18 cellular contexts compared by ENCODE assay signal in genomic region chr9:81666123-81666522, GRCh38. TPM values are rescaled to one million over a fixed set of nuclear protein-coding genes. Genes with fewer than 3 reads are reported as not detected.
DNase-seq lines count a peak whose midpoint lies in the region; ATAC-seq and TF ChIP-seq lines count a peak whose summit lies in the region.
"Had no signal": no experiment of that assay in that cellular context is flagged by ENCODE, and none has a peak within 500 bp of the region (broad histone marks: within the 10 kb centered on the region; RNA-seq: fewer than 3 reads in every experiment).

No MANE protein-coding gene starts in this region.

- H3K4me3 Mint-ChIP-seq in MCF 10A (ENCODE audit: unreplicated experiment) (no peak overlapping the region), endodermal cell (peak overlapping the region; percentile 2)
- H3K4me3 Mint-ChIP-seq: CD4-positive, alpha-beta memory T cell had no signal

- H3K9ac ChIP-seq in endodermal cell (ENCODE audit: extremely low read depth, low read length, poor library complexity, severe bottlenecking): no peak overlapping the region

- H3K4me1 Mint-ChIP-seq in MCF 10A (ENCODE audit: insufficient read depth, unreplicated experiment) (peaks cover 5% of the 10 kb centered on the region), endodermal cell (peaks cover 44% of the 10 kb centered on the region)
- H3K4me1 Mint-ChIP-seq: CD4-positive, alpha-beta memory T cell had no signal

- H3K27me3 Mint-ChIP-seq in MCF 10A (ENCODE audit: insufficient read depth, unreplicated experiment) (no peaks in the 10 kb centered on the region), endodermal cell (ENCODE audit: insufficient read depth) (no peaks in the 10 kb centered on the region)
- H3K27me3 Mint-ChIP-seq: CD4-positive, alpha-beta memory T cell had no signal

- no peaks in the 10 kb centered on the region for H3K27me3 ChIP-seq in breast epithelium
- H3K27me3 ChIP-seq in endodermal cell (ENCODE audit: control insufficient read depth, insufficient read depth, low read length, poor library complexity, severe bottlenecking): no peaks in the 10 kb centered on the region
- H3K27me3 ChIP-seq in thyroid gland: no peaks in the 10 kb centered on the region
- H3K27me3 ChIP-seq: upper lobe of right lung had no signal

- WGBS in endodermal cell (ENCODE audit: insufficient coverage in 1 of 2, insufficient read length in 1 of 2), 2 experiments: 93 to 100% methylated on average over 2 to 4 of the region's 4 CpGs
- WGBS in mesodermal cell (ENCODE audit: insufficient coverage in 2 of 2), 2 experiments: 90% methylated on average over 4 of the region's 4 CpGs; no CpG with 5 or more reads in 1 of the 2 experiments
- WGBS in thyroid gland, 2 donors: 92 to 97% methylated on average over 4 of the region's 4 CpGs

- POLR2A ChIA-PET in MCF 10A (lab: Yijun Ruan, JAX): interaction anchor here (1.0 to 2.2 kb wide), 4 partner anchors 20 to 144 kb away, joined by 4 to 7 read pairs (median 5); partner anchors contain the start of gene TLE1

- CTCF ChIA-PET in MCF 10A (lab: Yijun Ruan, JAX): interaction anchor here (0.6 to 1.3 kb wide), 2 partner anchors 144 to 562 kb away, joined by 3 to 5 read pairs; no protein-coding TSS in a partner anchor

- H3K9me3 ChIP-seq in breast epithelium (no peaks in the 10 kb centered on the region), endodermal cell (ENCODE audit: control insufficient read depth, low read length) (no peaks in the 10 kb centered on the region), mesodermal cell (ENCODE audit: control insufficient read depth, low read length) (no peaks in the 10 kb centered on the region), thyroid gland (no peaks in the 10 kb centered on the region)
- H3K9me3 ChIP-seq: upper lobe of right lung had no signal

- TF ChIP-seq POLR2A in breast epithelium (IDR thresholded peaks at IDR 0.05) (no peak), thyroid gland (IDR thresholded peaks at IDR 0.05) (no peak)

- H3K36me3 Mint-ChIP-seq in MCF 10A (ENCODE audit: insufficient read depth, unreplicated experiment) (peaks cover 40% of the 10 kb centered on the region), endodermal cell (ENCODE audit: low read depth) (peaks cover 63% of the 10 kb centered on the region)
- H3K36me3 Mint-ChIP-seq: CD4-positive, alpha-beta memory T cell had no signal

- H3K36me3 ChIP-seq in breast epithelium (no peaks in the 10 kb centered on the region), endodermal cell (ENCODE audit: control insufficient read depth, insufficient read depth, low read length) (peaks cover 60% of the 10 kb centered on the region), mesodermal cell (ENCODE audit: control insufficient read depth, insufficient read depth, low read length) (peaks cover 22% of the 10 kb centered on the region), thyroid gland (no peaks in the 10 kb centered on the region)
- H3K36me3 ChIP-seq: upper lobe of right lung had no signal

- peak; percentile 77 for DNase-seq in MCF 10A (ENCODE audit: unreplicated experiment)
- no peak for DNase-seq in breast epithelium (ENCODE audit: low spot score in 2 of 2)
- DNase-seq in endodermal cell: no peak
- DNase-seq in thyroid gland: no peak
- DNase-seq in NCI-H1930 (lab: John Stamatoyannopoulos, UW): no peak
- DNase-seq in HuH-7 (ENCODE audit: low spot score): no peak
- DNase-seq: 8988T; CD4-positive, alpha-beta memory T cell; effector CD4-positive, alpha-beta T cell; KG1; SHP77; stimulated activated CD4-positive, alpha-beta T cell treated with anti-CD3 and anti-CD28 coated beads, Interleukin-4, amount 100 ng/mL, for 4 hours; T-helper 2 cell; upper lobe of right lung had no signal

- no TSS peak for BruUV-seq in MCF 10A (replicated peaks; lab: Mats Ljungman, UMichigan)

- TF ChIP-seq CTCF in MCF 10A (IDR thresholded peaks at IDR 0.05; ENCODE audit: unreplicated experiment): no peak
- no peak for TF ChIP-seq CTCF in breast epithelium (IDR thresholded peaks at IDR 0.05)
- TF ChIP-seq CTCF in endodermal cell (conservative IDR thresholded peaks at IDR 0.05): no peak
- TF ChIP-seq CTCF in thyroid gland (IDR thresholded peaks at IDR 0.05): no peak

- H3K9me3 Mint-ChIP-seq in MCF 10A (ENCODE audit: unreplicated experiment): no peaks in the 10 kb centered on the region
- no peaks in the 10 kb centered on the region for H3K9me3 Mint-ChIP-seq in endodermal cell

- H3K4me1 ChIP-seq in breast epithelium (no peaks in the 10 kb centered on the region), endodermal cell (ENCODE audit: control insufficient read depth, insufficient read depth, low read length) (peaks cover 10% of the 10 kb centered on the region), mesodermal cell (ENCODE audit: control insufficient read depth, insufficient read depth, low read length, poor library complexity, severe bottlenecking) (peaks cover 19% of the 10 kb centered on the region), thyroid gland (peaks cover 22 to 31% of the 10 kb centered on the region in 2 donors)

- H3K4me3 ChIP-seq in breast epithelium: no peak overlapping the region
- H3K4me3 ChIP-seq in endodermal cell (ENCODE audit: low read length): no peak overlapping the region
- H3K4me3 ChIP-seq in mesodermal cell (ENCODE audit: extremely low read depth, insufficient read depth, low read length, poor library complexity, severe bottlenecking): no peak overlapping the region
- H3K4me3 ChIP-seq in thyroid gland (replicated peaks in 1 of 3): no peak overlapping the region
- H3K4me3 ChIP-seq: GM12878, upper lobe of right lung had no signal

- H3K27ac Mint-ChIP-seq in MCF 10A (ENCODE audit: low read depth, unreplicated experiment) (no peak overlapping the region), endodermal cell (peak overlapping the region; percentile 17)
- H3K27ac Mint-ChIP-seq: CD4-positive, alpha-beta memory T cell had no signal

- no peak for ATAC-seq in GM21529 (IDR thresholded peaks at IDR 0.05; ENCODE audit: unreplicated experiment)
- ATAC-seq: activated CD4-positive, CD25-positive, alpha-beta regulatory T cell treated with anti-CD3 and anti-CD28 coated beads, Interleukin-2, amount 50 U/mL, for 24 hours; GM12878; upper lobe of right lung had no signal

- intact Hi-C loops in MCF 10A (cut with micrococcal nuclease) (no loop called here), breast epithelium (cut with DNase I; ENCODE audit: low total_unique reads) (no loop called here), thyroid gland (cut with DNase I) (no loop called here)

- H3K27ac ChIP-seq in breast epithelium: no peak overlapping the region
- H3K27ac ChIP-seq in endodermal cell (ENCODE audit: low read depth, low read length): peak overlapping the region; percentile 40
- peak overlapping the region; percentile 2 for H3K27ac ChIP-seq in mesodermal cell (ENCODE audit: low read depth, low read length, severe bottlenecking)
- peak overlapping the region in 2 of 3 donors; percentile 4 to 25 for H3K27ac ChIP-seq in thyroid gland
- H3K27ac ChIP-seq: upper lobe of right lung had no signal

RNA-seq across cellular contexts. Expression of gene TLE1, which starts 23.2 kb away (rescaled TPM):
- total RNA-seq in MCF 10A (2022): 21.9 and 26.8 TPM in 2 replicates
- 10 to 100 TPM; 41.1 to 52.1 (median 47.4) TPM for total RNA-seq in breast epithelium
- 10 to 100 TPM; 49.7 to 73.5 TPM for total RNA-seq in endodermal cell
- 133 TPM for polyA plus RNA-seq in endodermal cell (2013, experiment 1 of 2)
- 117 TPM for polyA plus RNA-seq in endodermal cell (2013, experiment 2 of 2)
- 33.5 TPM for polyA plus RNA-seq in mesodermal cell (2013, experiment 1 of 2)
- 32.8 TPM for polyA plus RNA-seq in mesodermal cell (2013, experiment 2 of 2)
- 10 to 100 TPM; 40.7 to 91.1 (median 58.4) TPM for total RNA-seq in thyroid gland

Comparison
In these comparisons a context has a peak if more than half of its experiments do, and no peak if none do; other contexts are left out.
1. H3K27ac ChIP-seq: peak in endodermal cell (single experiment), mesodermal cell (single experiment) and thyroid gland (2 of 3); none in breast epithelium (0 of 2).